In genomic region chr2:122565364-122565763, GRCh38 we compare ENCODE assay signal across 16 cellular contexts.
A peak's percentile ranks its signal among the peaks of the same experiment; 100 is the strongest.
DNase-seq lines count a peak whose midpoint lies in the region; ATAC-seq and TF ChIP-seq lines count a peak whose summit lies in the region.
"Had no signal": no experiment of that assay in that cellular context is flagged by ENCODE, and none has a peak within 500 bp of the region (broad histone marks: within the 10 kb centered on the region; RNA-seq: fewer than 3 reads in every experiment).

No MANE protein-coding gene starts in this region.

- H4K20me1 ChIP-seq in neural progenitor cell (ENCODE audit: low read depth) (no peaks in the 10 kb centered on the region), smooth muscle cell (ENCODE audit: low read depth) (no peaks in the 10 kb centered on the region)
- H4K20me1 ChIP-seq: BLaER1 treated with 17β-estradiol and CSF1 and Interleukin-3, amounts not matched to agents 10 nM and 100 nM had no signal

- H2AFZ ChIP-seq in neural progenitor cell (replicated peaks) (peak overlapping the region; percentile 43), smooth muscle cell (ENCODE audit: low read depth) (peak overlapping the region; percentile 47)

- H3K36me3 Mint-ChIP-seq in neural progenitor cell, result no peaks in the 10 kb centered on the region
- H3K36me3 Mint-ChIP-seq in activated naive CD8-positive, alpha-beta T cell treated with anti-CD3 and anti-CD28 coated beads for 36 hours, result no peaks in the 10 kb centered on the region
- H3K36me3 Mint-ChIP-seq: CD8-positive, alpha-beta T cell had no signal

- H3K27ac ChIP-seq in neural progenitor cell, result no peak overlapping the region
- H3K27ac ChIP-seq in smooth muscle cell (ENCODE audit: low read depth), result no peak overlapping the region
- H3K27ac ChIP-seq: BLaER1 treated with 17β-estradiol and CSF1 and Interleukin-3, amounts not matched to agents 10 nM and 100 nM had no signal

- TF ChIP-seq CTCF in neural progenitor cell (IDR thresholded peaks at IDR 0.05), result no peak
- no peak for TF ChIP-seq CTCF in smooth muscle cell (IDR thresholded peaks at IDR 0.05; ENCODE audit: borderline replicate concordance, insufficient read depth, poor library complexity, severe bottlenecking)

- H3K27me3 Mint-ChIP-seq in neural progenitor cell (ENCODE audit: insufficient read depth, low read depth), result no peaks in the 10 kb centered on the region
- no peaks in the 10 kb centered on the region for H3K27me3 Mint-ChIP-seq in activated naive CD8-positive, alpha-beta T cell treated with anti-CD3 and anti-CD28 coated beads for 36 hours
- H3K27me3 Mint-ChIP-seq: B cell had no signal

- H3K9me3 ChIP-seq in neural progenitor cell (ENCODE audit: low read depth), result no peaks in the 10 kb centered on the region
- no peaks in the 10 kb centered on the region for H3K9me3 ChIP-seq in smooth muscle cell (replicated peaks; ENCODE audit: low read depth)
- H3K9me3 ChIP-seq: BLaER1 treated with 17β-estradiol and CSF1 and Interleukin-3, amounts not matched to agents 10 nM and 100 nM had no signal

- H3K27ac Mint-ChIP-seq in neural progenitor cell, result no peak overlapping the region
- H3K27ac Mint-ChIP-seq in activated naive CD8-positive, alpha-beta T cell treated with anti-CD3 and anti-CD28 coated beads for 36 hours, result no peak overlapping the region
- H3K27ac Mint-ChIP-seq: B cell; CD8-positive, alpha-beta T cell; H9 had no signal

- H3K9ac ChIP-seq in neural progenitor cell (no peak overlapping the region), smooth muscle cell (ENCODE audit: low read depth) (no peak overlapping the region)
- H3K9ac ChIP-seq: BLaER1 treated with 17β-estradiol and CSF1 and Interleukin-3, amounts not matched to agents 10 nM and 100 nM had no signal

- H3K36me3 ChIP-seq in neural progenitor cell (no peaks in the 10 kb centered on the region), smooth muscle cell (ENCODE audit: low read depth) (no peaks in the 10 kb centered on the region)
- H3K36me3 ChIP-seq: BLaER1 treated with 17β-estradiol and CSF1 and Interleukin-3, amounts not matched to agents 10 nM and 100 nM had no signal

- DNase-seq in NCI-H1436 treated with DMSO at 0.1 percent for 48 hours (lab: John Stamatoyannopoulos, UW), result peak; percentile 83
- DNase-seq in OCI-M1 (lab: John Stamatoyannopoulos, UW), result peak; percentile 34
- DNase-seq in neural progenitor cell (ENCODE audit: low spot score), result no peak
- DNase-seq in smooth muscle cell (lab: John Stamatoyannopoulos, UW; ENCODE audit: unreplicated experiment), result no peak
- DNase-seq in SKM-1 (lab: John Stamatoyannopoulos, UW; ENCODE audit: unreplicated experiment), result no peak
- no peak for DNase-seq in activated naive CD8-positive, alpha-beta T cell treated with anti-CD3 and anti-CD28 coated beads for 36 hours
- DNase-seq: Calu3; CD8-positive, alpha-beta T cell; DMS53; DND-41; EL; H9 had no signal

- H3K4me3 Mint-ChIP-seq in neural progenitor cell, result no peak overlapping the region
- no peak overlapping the region for H3K4me3 Mint-ChIP-seq in activated naive CD8-positive, alpha-beta T cell treated with anti-CD3 and anti-CD28 coated beads for 36 hours
- H3K4me3 Mint-ChIP-seq: B cell; CD8-positive, alpha-beta T cell; H9 had no signal

- no peaks in the 10 kb centered on the region for H3K4me1 ChIP-seq in neural progenitor cell
- H3K4me1 ChIP-seq in smooth muscle cell (ENCODE audit: low read depth), result no peaks in the 10 kb centered on the region
- H3K4me1 ChIP-seq: BLaER1 treated with 17β-estradiol and CSF1 and Interleukin-3, amounts not matched to agents 10 nM and 100 nM had no signal

- no peaks in the 10 kb centered on the region for H3K9me3 Mint-ChIP-seq in neural progenitor cell
- no peaks in the 10 kb centered on the region for H3K9me3 Mint-ChIP-seq in activated naive CD8-positive, alpha-beta T cell treated with anti-CD3 and anti-CD28 coated beads for 36 hours
- H3K9me3 Mint-ChIP-seq: H9 had no signal

- H3K27me3 ChIP-seq in neural progenitor cell, result no peaks in the 10 kb centered on the region
- no peaks in the 10 kb centered on the region for H3K27me3 ChIP-seq in smooth muscle cell (ENCODE audit: low read depth)
- H3K27me3 ChIP-seq: BLaER1 treated with 17β-estradiol and CSF1 and Interleukin-3, amounts not matched to agents 10 nM and 100 nM had no signal

- H3K79me2 ChIP-seq in neural progenitor cell (ENCODE audit: low read depth) (no peaks in the 10 kb centered on the region), smooth muscle cell (ENCODE audit: low read depth) (no peaks in the 10 kb centered on the region)

- WGBS in smooth muscle cell (ENCODE audit: low lambda C conversion rate), result 35% methylated on average over 1 of the region's 1 CpG

- no peaks in the 10 kb centered on the region for H3K4me1 Mint-ChIP-seq in neural progenitor cell
- no peaks in the 10 kb centered on the region for H3K4me1 Mint-ChIP-seq in activated naive CD8-positive, alpha-beta T cell treated with anti-CD3 and anti-CD28 coated beads for 36 hours
- H3K4me1 Mint-ChIP-seq: B cell, H9 had no signal

- H3F3A ChIP-seq in neural progenitor cell (ENCODE audit: low read depth) (no peaks in the 10 kb centered on the region), smooth muscle cell (ENCODE audit: low read depth) (no peaks in the 10 kb centered on the region)

- H3K4me2 ChIP-seq in neural progenitor cell (no peak overlapping the region), smooth muscle cell (no peak overlapping the region)
- H3K4me2 ChIP-seq: BLaER1 treated with 17β-estradiol and CSF1 and Interleukin-3, amounts not matched to agents 10 nM and 100 nM had no signal

- no peak for ATAC-seq in HG03097 (IDR thresholded peaks at IDR 0.05; ENCODE audit: low FRiP score, unreplicated experiment)
- ATAC-seq: CD8-positive, alpha-beta T cell; GM12878 had no signal

- H3K4me3 ChIP-seq in neural progenitor cell (no peak overlapping the region), smooth muscle cell (no peak overlapping the region)
- H3K4me3 ChIP-seq: BLaER1 treated with 17β-estradiol and CSF1 and Interleukin-3, amounts not matched to agents 10 nM and 100 nM; GM12878 had no signal

Comparison
In these comparisons a context has a peak if more than half of its experiments do, and no peak if none do; other contexts are left out.
1. DNase-seq: peak in NCI-H1436 treated with DMSO at 0.1 percent for 48 hours (single experiment) and OCI-M1 (single experiment); none in neural progenitor cell (single experiment), smooth muscle cell (single experiment), SKM-1 (single experiment) and activated naive CD8-positive, alpha-beta T cell treated with anti-CD3 and anti-CD28 coated beads for 36 hours (single experiment).